In genomic region chr7:7529328-7529727, GRCh38 we compare ENCODE assay signal across 17 cellular contexts. TPM values are rescaled to one million over a fixed set of nuclear protein-coding genes. Genes with fewer than 3 reads are reported as not detected.
DNase-seq lines count a peak whose midpoint lies in the region; ATAC-seq and TF ChIP-seq lines count a peak whose summit lies in the region.
"Had no signal": no experiment of that assay in that cellular context is flagged by ENCODE, and none has a peak within 500 bp of the region (broad histone marks: within the 10 kb centered on the region; RNA-seq: fewer than 3 reads in every experiment).

No MANE protein-coding gene starts in this region.

- H3K27me3 ChIP-seq in WERI-Rb-1 (ENCODE audit: insufficient read depth, low read depth, severe bottlenecking) (no peaks in the 10 kb centered on the region), MG63 (no peaks in the 10 kb centered on the region)
- H3K27me3 ChIP-seq: tibial artery had no signal

- H3K4me3 ChIP-seq in WERI-Rb-1 (ENCODE audit: low read depth, low read length) (no peak overlapping the region), MG63 (no peak overlapping the region)
- H3K4me3 ChIP-seq: heart right ventricle, lung, tibial artery had no signal

- H3K9me3 ChIP-seq in WERI-Rb-1 (ENCODE audit: severe bottlenecking), result no peaks in the 10 kb centered on the region
- no peaks in the 10 kb centered on the region for H3K9me3 ChIP-seq in MG63
- H3K9me3 ChIP-seq: heart right ventricle, tibial artery had no signal

- H3K36me3 ChIP-seq in WERI-Rb-1 (no peaks in the 10 kb centered on the region), MG63 (no peaks in the 10 kb centered on the region)
- H3K36me3 ChIP-seq: heart right ventricle, tibial artery had no signal

- ATAC-seq in HG03095 (IDR thresholded peaks at IDR 0.05; ENCODE audit: unreplicated experiment), result no peak
- ATAC-seq: heart right ventricle; stimulated activated naive B cell treated with anti-CD40 and anti-IgM and Interleukin-4, amounts not matched to agents 10 μg/mL and 1 μg/mL and 100 μg/mL, for 72 hours had no signal

- peak; percentile 91 for DNase-seq in NCI-H1092 (lab: John Stamatoyannopoulos, UW)
- DNase-seq in NCI-H2081 (lab: John Stamatoyannopoulos, UW), result peak; percentile 39 to 85
- DNase-seq in NCI-H774 (lab: John Stamatoyannopoulos, UW), result peak; percentile 35
- no peak for DNase-seq in WERI-Rb-1
- no peak for DNase-seq in MG63
- DNase-seq in mesenteric fat pad (ENCODE audit: low spot score), result no peak
- DNase-seq: activated CD4-positive, alpha-beta T cell treated with anti-CD3 and anti-CD28 coated beads, Interleukin-2, amount 10 ng/mL, durations not matched to agents 24 days and 14 days; activated gamma-delta T cell treated with Interleukin-2 at 50 U/mL for 16 hours; Calu3; H9; heart right ventricle; NCI-H226; stimulated activated naive B cell treated with anti-CD40 and anti-IgM and Interleukin-4, amounts not matched to agents 10 μg/mL and 1 μg/mL and 100 μg/mL, for 72 hours; tibial artery had no signal

- no peak overlapping the region for H3K27ac ChIP-seq in WERI-Rb-1
- H3K27ac ChIP-seq: heart right ventricle, tibial artery had no signal

- TF ChIP-seq CTCF in WERI-Rb-1 (IDR thresholded peaks at IDR 0.05; ENCODE audit: low read depth, low read length), result no peak

RNA-seq across cellular contexts. Expression of gene COL28A1, which starts 6.3 kb away (rescaled TPM):
- not detected in 2 replicates for total RNA-seq in MG63 (2014; rRNA removed; shearing (Covaris generic); ENCODE audit: low replicate concordance)
- total RNA-seq in mesenteric fat pad, result 0.22 TPM
- total RNA-seq: activated CD4-positive, alpha-beta T cell treated with anti-CD3 and anti-CD28 coated beads, Interleukin-2, amount 10 ng/mL, durations not matched to agents 24 days and 14 days; dermis microvascular lymphatic vessel endothelial cell had no signal

RNA-seq across cellular contexts. Expression of gene MIOS, which starts 37.4 kb away (rescaled TPM):
- 20.2 and 21.3 TPM in 2 replicates for total RNA-seq in MG63 (2014; rRNA removed; shearing (Covaris generic); ENCODE audit: low replicate concordance)
- total RNA-seq in mesenteric fat pad, result 26.2 TPM

Comparison
In these comparisons a context has a peak if more than half of its experiments do, and no peak if none do; other contexts are left out.
1. DNase-seq: peak in NCI-H1092 (single experiment), NCI-H2081 (2 of 2) and NCI-H774 (single experiment); none in WERI-Rb-1 (single experiment), MG63 (single experiment) and mesenteric fat pad (single experiment).